22 cellular contexts compared by ENCODE assay signal in the genomic region with DNA sequence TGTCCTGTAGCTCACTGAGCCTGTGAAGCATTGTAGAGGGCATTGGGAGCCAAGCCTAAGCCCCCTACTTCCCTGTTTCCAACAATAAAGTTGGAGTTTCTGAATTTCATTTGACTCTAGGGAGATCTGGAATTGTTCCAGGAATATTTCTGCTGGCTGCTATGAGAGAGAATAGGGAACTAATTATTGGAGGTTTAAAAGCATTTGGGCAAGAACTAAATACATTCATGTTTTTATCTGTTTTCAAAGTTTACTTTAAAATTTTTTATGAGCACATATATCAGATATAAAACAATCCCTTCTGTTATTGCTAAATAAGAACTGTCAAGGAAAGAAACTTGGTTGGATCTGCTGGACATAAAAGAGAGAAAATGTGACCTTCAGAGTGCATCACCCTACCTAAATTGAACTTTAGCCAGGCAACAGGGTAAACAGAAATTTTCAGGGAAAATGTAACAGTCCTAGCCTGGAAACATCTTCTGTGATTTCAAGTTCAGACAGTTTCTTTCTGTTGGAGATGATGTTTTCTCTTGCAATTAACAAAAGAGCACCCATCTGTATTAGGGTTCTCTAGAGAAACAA. TPM values are rescaled to one million over a fixed set of nuclear protein-coding genes. Genes with fewer than 3 reads are reported as not detected.
A peak's percentile ranks its signal among the peaks of the same experiment; 100 is the strongest.
DNase-seq lines count a peak whose midpoint lies in the region; ATAC-seq and TF ChIP-seq lines count a peak whose summit lies in the region.
"Had no signal": no experiment of that assay in that cellular context is flagged by ENCODE, and none has a peak within 500 bp of the region (broad histone marks: within the 10 kb centered on the region; RNA-seq: fewer than 3 reads in every experiment).

No MANE protein-coding gene starts in this region.

- H3K4me1 Mint-ChIP-seq in nephron (peaks cover 32% of the 10 kb centered on the region), Calu3 (ENCODE audit: low read depth, unreplicated experiment) (no peaks in the 10 kb centered on the region)
- no peaks in the 10 kb centered on the region for H3K4me1 Mint-ChIP-seq in activated T-cell treated with anti-CD3 and anti-CD28 coated beads, Interleukin-2, amount 50 U/mL, for 4 hours (ENCODE audit: low read depth)
- H3K4me1 Mint-ChIP-seq: CD4-positive, alpha-beta memory T cell had no signal

- intact Hi-C loops in Calu3 (cut with micrococcal nuclease; ENCODE audit: unreplicated experiment) (no loop called here), head of caudate nucleus (cut with DNase I) (no loop called here)

- H3K27ac Mint-ChIP-seq in nephron (peak overlapping the region; percentile 62 to 73 (median 71)), Calu3 (ENCODE audit: unreplicated experiment) (no peak overlapping the region)
- H3K27ac Mint-ChIP-seq: CD4-positive, alpha-beta memory T cell had no signal

- no peak overlapping the region for H3K4me3 Mint-ChIP-seq in nephron
- no peak overlapping the region for H3K4me3 Mint-ChIP-seq in Calu3 (ENCODE audit: low read depth, unreplicated experiment)
- H3K4me3 Mint-ChIP-seq in activated T-cell treated with anti-CD3 and anti-CD28 coated beads, Interleukin-2, amount 50 U/mL, for 4 hours: no peak overlapping the region
- H3K4me3 Mint-ChIP-seq: CD4-positive, alpha-beta memory T cell had no signal

- H3K27ac ChIP-seq in VCaP: peak overlapping the region; percentile 59
- H3K27ac ChIP-seq: Peyer's patch had no signal

- DNase-seq in AG10803 (ENCODE audit: low read depth): peak; percentile 39
- DNase-seq in fibroblast of villous mesenchyme (ENCODE audit: low read depth): peak; percentile 67
- no peak for DNase-seq in Calu3
- no peak for DNase-seq in activated T-cell treated with anti-CD3 and anti-CD28 coated beads, Interleukin-2, amount 50 U/mL, for 4 hours
- DNase-seq in head of caudate nucleus: no peak
- DNase-seq: C1 segment of cervical spinal cord; CD4-positive, alpha-beta memory T cell; COR-L47; DMS 273 treated with DMSO at 0.1 percent for 48 hours; DMS79 treated with DMSO at 0.1 percent for 48 hours; H7; KG1; NCI-H2029; NCI-H446 treated with DMSO at 0.1 percent for 48 hours; NCI-H526 treated with DMSO at 0.1 percent for 48 hours; OCI-M1; Peyer's patch; SHP77 treated with DMSO at 0.1 percent for 48 hours had no signal

- CTCF ChIA-PET in Calu3 (lab: Charles Lee): no interaction called here

- H3K4me3 ChIP-seq in AG10803 (ENCODE audit: low read length): no peak overlapping the region
- H3K4me3 ChIP-seq in fibroblast of villous mesenchyme (ENCODE audit: low read depth, low read length): no peak overlapping the region
- H3K4me3 ChIP-seq: MG63, Peyer's patch had no signal

- ATAC-seq in activated T-cell treated with anti-CD3 and anti-CD28 coated beads, Interleukin-2, amount 50 U/mL, for 4 hours: no peak
- no peak for ATAC-seq in HG02938 (IDR thresholded peaks at IDR 0.05; ENCODE audit: unreplicated experiment)

- no peak for TF ChIP-seq CTCF in AG10803 (conservative IDR thresholded peaks at IDR 0.05; ENCODE audit: low read length)
- TF ChIP-seq CTCF in VCaP (conservative IDR thresholded peaks at IDR 0.05): no peak
- no peak for TF ChIP-seq CTCF in fibroblast of villous mesenchyme (IDR thresholded peaks at IDR 0.05; ENCODE audit: insufficient read depth, low read depth, low read length)
- no peak for TF ChIP-seq CTCF in nephron (IDR thresholded peaks at IDR 0.05; ENCODE audit: unreplicated experiment in 3 of 3)
- no peak for TF ChIP-seq CTCF in Calu3 (IDR thresholded peaks at IDR 0.05; ENCODE audit: unreplicated experiment)

- H3K27me3 Mint-ChIP-seq in nephron (ENCODE audit: low read depth) (peaks cover 4% of the 10 kb centered on the region), Calu3 (ENCODE audit: unreplicated experiment) (no peaks in the 10 kb centered on the region)
- peaks cover 48% of the 10 kb centered on the region for H3K27me3 Mint-ChIP-seq in activated T-cell treated with anti-CD3 and anti-CD28 coated beads, Interleukin-2, amount 50 U/mL, for 4 hours (ENCODE audit: low read depth)

- BruUV-seq in Calu3 (replicated peaks; lab: Mats Ljungman, UMichigan): no TSS peak

- H3K36me3 Mint-ChIP-seq in nephron (ENCODE audit: low read depth): no peaks in the 10 kb centered on the region
- H3K36me3 Mint-ChIP-seq in Calu3 (ENCODE audit: insufficient read depth, unreplicated experiment): no peaks in the 10 kb centered on the region
- H3K36me3 Mint-ChIP-seq in activated T-cell treated with anti-CD3 and anti-CD28 coated beads, Interleukin-2, amount 50 U/mL, for 4 hours (ENCODE audit: insufficient read depth): no peaks in the 10 kb centered on the region

- H3K9me3 Mint-ChIP-seq in nephron (peaks cover 9% of the 10 kb centered on the region), Calu3 (ENCODE audit: low read depth, unreplicated experiment) (no peaks in the 10 kb centered on the region)
- H3K9me3 Mint-ChIP-seq in activated T-cell treated with anti-CD3 and anti-CD28 coated beads, Interleukin-2, amount 50 U/mL, for 4 hours: peaks cover 16% of the 10 kb centered on the region

RNA-seq across cellular contexts. Expression of gene LECT2, which starts 19.3 kb away (rescaled TPM):
- total RNA-seq in fibroblast of villous mesenchyme: not detected in 2 replicates
- not detected in 2 replicates for total RNA-seq in Calu3 (2022)
- total RNA-seq in activated T-cell treated with anti-CD3 and anti-CD28 coated beads, Interleukin-2, amount 50 U/mL, for 4 hours: not detected
- total RNA-seq: CD4-positive, alpha-beta memory T cell; H7; Peyer's patch had no signal

RNA-seq across cellular contexts. Expression of gene TGFBI, which starts 54.7 kb away (rescaled TPM):
- total RNA-seq in fibroblast of villous mesenchyme: 281 and 496 TPM in 2 replicates
- 41.4 and 95.2 TPM in 2 replicates for total RNA-seq in Calu3 (2022)
- under 1 TPM; 0.81 to 0.84 (median 0.82) TPM for total RNA-seq in activated T-cell treated with anti-CD3 and anti-CD28 coated beads, Interleukin-2, amount 50 U/mL, for 4 hours

Comparison
In these comparisons a context has a peak if more than half of its experiments do, and no peak if none do; other contexts are left out.
1. DNase-seq: peak in AG10803 (single experiment) and fibroblast of villous mesenchyme (single experiment); none in Calu3 (single experiment), activated T-cell treated with anti-CD3 and anti-CD28 coated beads, Interleukin-2, amount 50 U/mL, for 4 hours (single experiment) and head of caudate nucleus (0 of 42).
2. RNA of gene TGFBI, which starts 54.7 kb away (total RNA-seq): 281 to 496 TPM in fibroblast of villous mesenchyme and 41.4 to 95.2 TPM in Calu3; 0.81 to 0.84 TPM in activated T-cell treated with anti-CD3 and anti-CD28 coated beads, Interleukin-2, amount 50 U/mL, for 4 hours; every median in the first group is over 10 times any median in the second.